ENCODE assay signal across 1 cellular context in the genomic region with DNA sequence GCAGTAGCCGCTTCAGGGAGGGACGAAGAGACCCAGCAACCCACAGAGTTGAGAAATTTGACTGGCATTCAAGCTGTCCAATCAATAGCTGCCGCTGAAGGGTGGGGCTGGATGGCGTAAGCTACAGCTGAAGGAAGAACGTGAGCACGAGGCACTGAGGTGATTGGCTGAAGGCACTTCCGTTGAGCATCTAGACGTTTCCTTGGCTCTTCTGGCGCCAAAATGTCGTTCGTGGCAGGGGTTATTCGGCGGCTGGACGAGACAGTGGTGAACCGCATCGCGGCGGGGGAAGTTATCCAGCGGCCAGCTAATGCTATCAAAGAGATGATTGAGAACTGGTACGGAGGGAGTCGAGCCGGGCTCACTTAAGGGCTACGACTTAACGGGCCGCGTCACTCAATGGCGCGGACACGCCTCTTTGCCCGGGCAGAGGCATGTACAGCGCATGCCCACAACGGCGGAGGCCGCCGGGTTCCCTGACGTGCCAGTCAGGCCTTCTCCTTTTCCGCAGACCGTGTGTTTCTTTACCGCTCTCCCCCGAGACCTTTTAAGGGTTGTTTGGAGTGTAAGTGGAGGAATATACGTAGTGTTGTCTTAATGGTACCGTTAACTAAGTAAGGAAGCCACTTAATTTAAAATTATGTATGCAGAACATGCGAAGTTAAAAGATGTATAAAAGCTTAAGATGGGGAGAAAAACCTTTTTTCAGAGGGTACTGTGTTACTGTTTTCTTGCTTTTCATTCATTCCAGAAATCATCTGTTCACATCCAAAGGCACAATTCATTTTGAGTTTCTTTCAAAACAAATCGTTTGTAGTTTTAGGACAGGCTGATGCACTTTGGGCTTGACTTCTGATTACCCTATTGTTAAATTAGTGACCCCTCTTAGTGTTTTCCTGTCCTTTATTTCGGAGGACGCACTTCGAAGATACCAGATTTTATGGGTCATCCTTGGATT.
A peak's percentile ranks its signal among the peaks of the same experiment; 100 is the strongest.
TF ChIP-seq lines count a peak whose summit lies in the region.

TSS of gene MLH1 (plus strand) at position 193 of the 958 bp plus-strand sequence. CDS start at position 223, 30 bp downstream.

TF ChIP-seq in K562, 482 proteins besides CTCF, POLR2A, EP300 and RAD21 (continued from another document and continues in another):
- TF ChIP-seq SLC30A9 (CRISPR knock-in tag; IDR thresholded peaks at IDR 0.05) (no peak), ZNF449 (CRISPR knock-in tag; IDR thresholded peaks at IDR 0.05) (no peak), RAD51 (IDR thresholded peaks at IDR 0.05; ENCODE audit: borderline replicate concordance, low read depth) (no peak; the same call in 1 of the 2 replicates), ZNF75A (CRISPR knock-in tag; IDR thresholded peaks at IDR 0.05) (no peak), JUNB (CRISPR knock-in tag; conservative IDR thresholded peaks at IDR 0.05) (no peak), ZKSCAN1 (IDR thresholded peaks at IDR 0.05; ENCODE audit: low read depth, low read length) (no peak), NEUROD1 (IDR thresholded peaks at IDR 0.05; ENCODE audit: borderline replicate concordance, low read depth, low read length, partially characterized antibody) (peak; percentile 87), TAF9B (IDR thresholded peaks at IDR 0.05; ENCODE audit: partially characterized antibody) (peak; percentile 93), CHAMP1 (IDR thresholded peaks at IDR 0.05) (0 out of 2 replicates have a peak, but pooled peaks have one; percentile 11), DPF2 (IDR thresholded peaks at IDR 0.05) (peak; percentile 7; the same call in 1 of the 2 replicates), HLTF (IDR thresholded peaks at IDR 0.05) (no peak), PPARD (CRISPR knock-in tag; IDR thresholded peaks at IDR 0.05) (no peak), PHF8 (IDR thresholded peaks at IDR 0.05; ENCODE audit: borderline replicate concordance, low read length) (peak; percentile 63), PHTF2 (CRISPR knock-in tag; IDR thresholded peaks at IDR 0.05) (no peak), SRSF9 (IDR thresholded peaks at IDR 0.05; ENCODE audit: borderline replicate concordance, low read depth, low read length) (no peak), LEF1 (IDR thresholded peaks at IDR 0.05) (peak; percentile 88), NR0B1 (IDR thresholded peaks at IDR 0.05; ENCODE audit: partially characterized antibody) (no peak), EZH2 (IDR thresholded peaks at IDR 0.05; ENCODE audit: borderline replicate concordance, low read depth, low read length) (no peak), KHSRP (IDR thresholded peaks at IDR 0.05) (no peak; the same call in 1 of the 2 replicates), U2AF2 (optimal IDR thresholded peaks at IDR 0.05; ENCODE audit: low read depth, low read length) (no peak), ZBTB8A (IDR thresholded peaks at IDR 0.05; ENCODE audit: partially characterized antibody) (no peak), ZNF512 (tag; IDR thresholded peaks at IDR 0.05) (no peak), LCOR (CRISPR knock-in tag; IDR thresholded peaks at IDR 0.05) (peak; percentile 71), NKRF (IDR thresholded peaks at IDR 0.05; ENCODE audit: borderline replicate concordance) (peak; percentile 96), CCAR2 (IDR thresholded peaks at IDR 0.05; ENCODE audit: low read depth, low read length) (no peak), ZFP36 (IDR thresholded peaks at IDR 0.05; ENCODE audit: low read depth, low read length, partially characterized antibody) (no peak), ZHX1 (conservative IDR thresholded peaks at IDR 0.05; ENCODE audit: low read length) (no peak)
- TF ChIP-seq, protein P1, sequence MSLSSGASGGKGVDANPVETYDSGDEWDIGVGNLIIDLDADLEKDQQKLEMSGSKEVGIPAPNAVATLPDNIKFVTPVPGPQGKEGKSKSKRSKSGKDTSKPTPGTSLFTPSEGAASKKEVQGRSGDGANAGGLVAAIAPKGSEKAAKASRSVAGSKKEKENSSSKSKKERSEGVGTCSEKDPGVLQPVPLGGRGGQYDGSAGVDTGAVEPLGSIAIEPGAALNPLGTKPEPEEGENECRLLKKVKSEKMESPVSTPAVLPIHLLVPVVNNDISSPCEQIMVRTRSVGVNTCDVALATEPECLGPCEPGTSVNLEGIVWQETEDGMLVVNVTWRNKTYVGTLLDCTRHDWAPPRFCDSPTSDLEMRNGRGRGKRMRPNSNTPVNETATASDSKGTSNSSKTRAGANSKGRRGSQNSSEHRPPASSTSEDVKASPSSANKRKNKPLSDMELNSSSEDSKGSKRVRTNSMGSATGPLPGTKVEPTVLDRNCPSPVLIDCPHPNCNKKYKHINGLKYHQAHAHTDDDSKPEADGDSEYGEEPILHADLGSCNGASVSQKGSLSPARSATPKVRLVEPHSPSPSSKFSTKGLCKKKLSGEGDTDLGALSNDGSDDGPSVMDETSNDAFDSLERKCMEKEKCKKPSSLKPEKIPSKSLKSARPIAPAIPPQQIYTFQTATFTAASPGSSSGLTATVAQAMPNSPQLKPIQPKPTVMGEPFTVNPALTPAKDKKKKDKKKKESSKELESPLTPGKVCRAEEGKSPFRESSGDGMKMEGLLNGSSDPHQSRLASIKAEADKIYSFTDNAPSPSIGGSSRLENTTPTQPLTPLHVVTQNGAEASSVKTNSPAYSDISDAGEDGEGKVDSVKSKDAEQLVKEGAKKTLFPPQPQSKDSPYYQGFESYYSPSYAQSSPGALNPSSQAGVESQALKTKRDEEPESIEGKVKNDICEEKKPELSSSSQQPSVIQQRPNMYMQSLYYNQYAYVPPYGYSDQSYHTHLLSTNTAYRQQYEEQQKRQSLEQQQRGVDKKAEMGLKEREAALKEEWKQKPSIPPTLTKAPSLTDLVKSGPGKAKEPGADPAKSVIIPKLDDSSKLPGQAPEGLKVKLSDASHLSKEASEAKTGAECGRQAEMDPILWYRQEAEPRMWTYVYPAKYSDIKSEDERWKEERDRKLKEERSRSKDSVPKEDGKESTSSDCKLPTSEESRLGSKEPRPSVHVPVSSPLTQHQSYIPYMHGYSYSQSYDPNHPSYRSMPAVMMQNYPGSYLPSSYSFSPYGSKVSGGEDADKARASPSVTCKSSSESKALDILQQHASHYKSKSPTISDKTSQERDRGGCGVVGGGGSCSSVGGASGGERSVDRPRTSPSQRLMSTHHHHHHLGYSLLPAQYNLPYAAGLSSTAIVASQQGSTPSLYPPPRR (CRISPR knock-in tag; IDR thresholded peaks at IDR 0.05; ENCODE audit: borderline replicate concordance), result 0 out of 2 replicates have a peak, but pooled peaks have one; percentile 86
- TF ChIP-seq, protein P2, sequence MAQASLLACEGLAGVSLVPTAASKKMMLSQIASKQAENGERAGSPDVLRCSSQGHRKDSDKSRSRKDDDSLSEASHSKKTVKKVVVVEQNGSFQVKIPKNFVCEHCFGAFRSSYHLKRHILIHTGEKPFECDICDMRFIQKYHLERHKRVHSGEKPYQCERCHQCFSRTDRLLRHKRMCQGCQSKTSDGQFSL (CRISPR knock-in tag; IDR thresholded peaks at IDR 0.05), result no peak
- TF ChIP-seq, protein P2 (tag; IDR thresholded peaks at IDR 0.05), result no peak
- TF ChIP-seq, protein P3, sequence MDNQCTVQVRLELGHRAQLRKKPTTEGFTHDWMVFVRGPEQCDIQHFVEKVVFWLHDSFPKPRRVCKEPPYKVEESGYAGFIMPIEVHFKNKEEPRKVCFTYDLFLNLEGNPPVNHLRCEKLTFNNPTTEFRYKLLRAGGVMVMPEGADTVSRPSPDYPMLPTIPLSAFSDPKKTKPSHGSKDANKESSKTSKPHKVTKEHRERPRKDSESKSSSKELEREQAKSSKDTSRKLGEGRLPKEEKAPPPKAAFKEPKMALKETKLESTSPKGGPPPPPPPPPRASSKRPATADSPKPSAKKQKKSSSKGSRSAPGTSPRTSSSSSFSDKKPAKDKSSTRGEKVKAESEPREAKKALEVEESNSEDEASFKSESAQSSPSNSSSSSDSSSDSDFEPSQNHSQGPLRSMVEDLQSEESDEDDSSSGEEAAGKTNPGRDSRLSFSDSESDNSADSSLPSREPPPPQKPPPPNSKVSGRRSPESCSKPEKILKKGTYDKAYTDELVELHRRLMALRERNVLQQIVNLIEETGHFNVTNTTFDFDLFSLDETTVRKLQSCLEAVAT (IDR thresholded peaks at IDR 0.05), result peak; percentile 23 to 49; a peak in 2 of 4 replicates
